15 cellular contexts compared by ENCODE assay signal in genomic region chr15:77580991-77581682, GRCh38. TPM values are rescaled to one million over a fixed set of nuclear protein-coding genes. Genes with fewer than 3 reads are reported as not detected.
A peak's percentile ranks its signal among the peaks of the same experiment; 100 is the strongest.
DNase-seq lines count a peak whose midpoint lies in the region; ATAC-seq, FAIRE-seq and TF ChIP-seq lines count a peak whose summit lies in the region.
"Had no signal": no experiment of that assay in that cellular context is flagged by ENCODE, and none has a peak within 500 bp of the region (broad histone marks: within the 10 kb centered on the region; RNA-seq: fewer than 3 reads in every experiment).

No MANE protein-coding gene starts in this region.

- POLR2A ChIA-PET in CD4-positive, alpha-beta T cell (lab: Charles Lee), result no interaction called here

- CTCF ChIA-PET in CD4-positive, alpha-beta T cell (lab: Charles Lee), result no interaction called here

- no peak overlapping the region for H3K4me3 Mint-ChIP-seq in astrocyte (ENCODE audit: unreplicated experiment)
- no peak overlapping the region for H3K4me3 Mint-ChIP-seq in CD4-positive, alpha-beta T cell
- H3K4me3 Mint-ChIP-seq: activated naive CD8-positive, alpha-beta T cell treated with anti-CD3 and anti-CD28 coated beads for 36 hours; natural killer cell had no signal

- no peak for TF ChIP-seq POLR2A in stomach (IDR thresholded peaks at IDR 0.05)

- H3K9ac ChIP-seq in astrocyte (ENCODE audit: low read length), result no peak overlapping the region

- intact Hi-C loops in stomach (cut with DNase I; ENCODE audit: low total_unique reads), result no loop called here
- intact Hi-C loops in CD4-positive, alpha-beta T cell (cut with DNase I, micrococcal nuclease), result no loop called here

- peaks cover 2% of the 10 kb centered on the region for H3K9me3 Mint-ChIP-seq in astrocyte (ENCODE audit: unreplicated experiment)
- no peaks in the 10 kb centered on the region for H3K9me3 Mint-ChIP-seq in CD4-positive, alpha-beta T cell
- H3K9me3 Mint-ChIP-seq: activated naive CD8-positive, alpha-beta T cell treated with anti-CD3 and anti-CD28 coated beads for 36 hours; natural killer cell had no signal

- 50 to 71% (median 61%) methylated on average over 16 of the region's 16 CpGs for WGBS in stomach, 5 donors

- TF ChIP-seq EP300 in stomach (IDR thresholded peaks at IDR 0.05), result no peak

- H2AFZ ChIP-seq in astrocyte (ENCODE audit: low read depth, low read length), result no peak overlapping the region

- H3K27ac ChIP-seq in astrocyte (ENCODE audit: low read depth, low read length) (no peak overlapping the region), stomach (no peak overlapping the region)
- H3K27ac ChIP-seq in CD4-positive, alpha-beta T cell (ENCODE audit: low read depth, low read length), result no peak overlapping the region
- H3K27ac ChIP-seq: colonic mucosa had no signal

- H3K36me3 ChIP-seq in astrocyte (ENCODE audit: insufficient read depth, low read length) (no peaks in the 10 kb centered on the region), stomach (no peaks in the 10 kb centered on the region)
- H3K36me3 ChIP-seq: colonic mucosa had no signal

- H3K4me1 ChIP-seq in astrocyte (ENCODE audit: insufficient read depth, low read length) (no peaks in the 10 kb centered on the region), stomach (peaks cover 0 to 14% (median 10%) of the 10 kb centered on the region in 4 donors)
- H3K4me1 ChIP-seq: colonic mucosa had no signal

- peaks cover 62% of the 10 kb centered on the region for H3K27me3 Mint-ChIP-seq in astrocyte (ENCODE audit: low read depth, unreplicated experiment)
- no peaks in the 10 kb centered on the region for H3K27me3 Mint-ChIP-seq in CD4-positive, alpha-beta T cell
- H3K27me3 Mint-ChIP-seq: activated naive CD8-positive, alpha-beta T cell treated with anti-CD3 and anti-CD28 coated beads for 36 hours had no signal

- DNase-seq in NCI-H1436 (lab: John Stamatoyannopoulos, UW), result peak; percentile 56
- no peak for DNase-seq in astrocyte (ENCODE audit: low read depth)
- peak; percentile 53 for DNase-seq in inferior parietal cortex (ENCODE audit: extremely low spot score)
- peak; percentile 60 for DNase-seq in stomach
- no peak for DNase-seq in CD4-positive, alpha-beta T cell
- DNase-seq in COLO829 (ENCODE audit: low spot score), result no peak
- no peak for DNase-seq in CD1c-positive myeloid dendritic cell (ENCODE audit: extremely low spot score)
- DNase-seq: activated naive CD8-positive, alpha-beta T cell treated with anti-CD3 and anti-CD28 coated beads for 36 hours; colonic mucosa; natural killer cell; SIG-M5; stimulated activated CD4-positive, alpha-beta T cell treated with anti-CD3 and anti-CD28 coated beads, Interleukin-12 subunit alpha, Interleukin-12 subunit beta, amount 100 ng/mL, for 4 hours; trophoblast cell had no signal

- peaks cover 5% of the 10 kb centered on the region for H3K27me3 ChIP-seq in astrocyte (ENCODE audit: insufficient read depth, low read length)
- peaks cover 0 to 20% (median 0%) of the 10 kb centered on the region in 3 donors for H3K27me3 ChIP-seq in stomach
- H3K27me3 ChIP-seq in CD4-positive, alpha-beta T cell (ENCODE audit: control insufficient read depth, insufficient read depth, low read length), result no peaks in the 10 kb centered on the region
- H3K27me3 ChIP-seq: colonic mucosa had no signal

- no peak overlapping the region for H3K4me3 ChIP-seq in astrocyte (ENCODE audit: insufficient read depth, low read depth, low read length)
- no peak overlapping the region for H3K4me3 ChIP-seq in stomach
- H3K4me3 ChIP-seq: colonic mucosa had no signal

- FAIRE-seq in astrocyte (lab: Jason Lieb, UNC), result no peak
- FAIRE-seq: D721Med, islet of Langerhans had no signal

- no peak for ATAC-seq in CD4-positive, alpha-beta T cell (ENCODE audit: poor library complexity)
- ATAC-seq: natural killer cell had no signal

- TF ChIP-seq CTCF in astrocyte (IDR thresholded peaks at IDR 0.05; ENCODE audit: insufficient read depth, low read depth, low read length), result no peak
- no peak for TF ChIP-seq CTCF in stomach (IDR thresholded peaks at IDR 0.05)
- no peak for TF ChIP-seq CTCF in CD4-positive, alpha-beta T cell (IDR thresholded peaks at IDR 0.05)

- H3K79me2 ChIP-seq in astrocyte (ENCODE audit: insufficient read depth, low read length), result no peaks in the 10 kb centered on the region

- peak overlapping the region; percentile 16 for H3K27ac Mint-ChIP-seq in astrocyte (ENCODE audit: unreplicated experiment)
- H3K27ac Mint-ChIP-seq in CD4-positive, alpha-beta T cell, result no peak overlapping the region
- H3K27ac Mint-ChIP-seq: activated naive CD8-positive, alpha-beta T cell treated with anti-CD3 and anti-CD28 coated beads for 36 hours; natural killer cell had no signal

- no peaks in the 10 kb centered on the region for H3K4me1 Mint-ChIP-seq in astrocyte (ENCODE audit: low read depth, unreplicated experiment)
- H3K4me1 Mint-ChIP-seq in CD4-positive, alpha-beta T cell (ENCODE audit: low read depth), result no peaks in the 10 kb centered on the region
- H3K4me1 Mint-ChIP-seq: activated naive CD8-positive, alpha-beta T cell treated with anti-CD3 and anti-CD28 coated beads for 36 hours; natural killer cell had no signal

- H3K4me2 ChIP-seq in astrocyte (ENCODE audit: low read length), result no peak overlapping the region

- H3K9me3 ChIP-seq in astrocyte (ENCODE audit: insufficient read depth, low read depth, low read length), result no peaks in the 10 kb centered on the region
- H3K9me3 ChIP-seq in stomach, result no peaks in the 10 kb centered on the region
- H3K9me3 ChIP-seq in CD4-positive, alpha-beta T cell (ENCODE audit: control insufficient read depth, low read length), result no peaks in the 10 kb centered on the region
- H3K9me3 ChIP-seq: colonic mucosa had no signal

- no peaks in the 10 kb centered on the region for H4K20me1 ChIP-seq in astrocyte (ENCODE audit: insufficient read depth, low read length)

- no peaks in the 10 kb centered on the region for H3K36me3 Mint-ChIP-seq in astrocyte (ENCODE audit: low read depth, unreplicated experiment)
- no peaks in the 10 kb centered on the region for H3K36me3 Mint-ChIP-seq in CD4-positive, alpha-beta T cell (ENCODE audit: low read depth)
- H3K36me3 Mint-ChIP-seq: activated naive CD8-positive, alpha-beta T cell treated with anti-CD3 and anti-CD28 coated beads for 36 hours; natural killer cell had no signal

RNA-seq across cellular contexts. Expression of gene LINGO1, which starts 51.6 kb away (rescaled TPM):
- total RNA-seq in astrocyte (4.5 and 5.7 TPM in 2 replicates), stomach (under 1 TPM in 2 of 5 donors, not detected in 3; 0.55 to 0.58 TPM)
- 1 to 10 TPM in 1 of 3 donors, under 1 TPM in 1, not detected in 1; 0.25 to 1.3 TPM for polyA plus RNA-seq in stomach
- total RNA-seq in CD4-positive, alpha-beta T cell, result not detected
- total RNA-seq: activated naive CD8-positive, alpha-beta T cell treated with anti-CD3 and anti-CD28 coated beads for 36 hours; natural killer cell had no signal

Comparison
In these comparisons a context has a peak if more than half of its experiments do, and no peak if none do; other contexts are left out.
1. DNase-seq: peak in NCI-H1436 (single experiment), inferior parietal cortex (single experiment) and stomach (single experiment); none in astrocyte (single experiment), CD4-positive, alpha-beta T cell (0 of 10), COLO829 (single experiment) and CD1c-positive myeloid dendritic cell (single experiment).